ENCODE assay signal across 24 cellular contexts in the genomic region with DNA sequence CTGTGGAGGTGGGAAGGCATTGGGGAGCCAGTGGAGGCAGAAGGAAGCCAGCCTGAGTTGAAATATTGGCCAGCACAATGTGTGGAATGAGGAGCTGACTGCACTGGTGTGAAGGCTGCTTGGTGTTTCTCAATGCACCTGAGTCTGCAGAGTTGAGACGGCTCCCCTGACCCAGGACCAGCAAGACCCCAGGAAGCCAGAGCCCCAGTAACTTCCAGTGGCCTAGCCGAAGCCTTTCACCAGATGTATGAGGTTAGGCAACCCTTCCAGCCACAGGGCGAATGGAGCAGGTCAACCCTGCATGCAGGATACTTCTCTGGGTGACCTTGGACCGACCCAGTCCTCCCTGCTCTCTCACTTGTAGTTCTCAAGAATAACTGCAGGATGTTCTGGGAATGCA. TPM values are rescaled to one million over a fixed set of nuclear protein-coding genes. Genes with fewer than 3 reads are reported as not detected.
A peak's percentile ranks its signal among the peaks of the same experiment; 100 is the strongest.
DNase-seq lines count a peak whose midpoint lies in the region; ATAC-seq, FAIRE-seq and TF ChIP-seq lines count a peak whose summit lies in the region.
"Had no signal": no experiment of that assay in that cellular context is flagged by ENCODE, and none has a peak within 500 bp of the region (broad histone marks: within the 10 kb centered on the region; RNA-seq: fewer than 3 reads in every experiment).

No MANE protein-coding gene starts in this region.

- no peaks in the 10 kb centered on the region for H3K79me2 ChIP-seq in K562 (ENCODE audit: control insufficient read depth, insufficient read depth, low read length)

- TF ChIP-seq POLR2A in K562 (conservative IDR thresholded peaks at IDR 0.05): no peak

- CTCF ChIA-PET in CD8-positive, alpha-beta T cell (lab: Charles Lee): interaction anchor here (3.1 kb wide), 1 partner anchor 14 kb away, joined by 9 read pairs; a partner anchor contains a TSS
- CTCF ChIA-PET in K562 (lab: Yijun Ruan, JAX; ENCODE audit: low intra/inter-chr PET ratio): no interaction called here

- 18% methylated on average over 4 of the region's 4 CpGs for WGBS in K562 (ENCODE audit: insufficient coverage, low coverage, missing lambda C conversion rate)

- no peaks in the 10 kb centered on the region for H4K20me1 ChIP-seq in K562 (replicated peaks; ENCODE audit: control insufficient read depth, insufficient read depth, low read length)

- H3K27ac Mint-ChIP-seq in activated naive CD4-positive, alpha-beta T cell treated with anti-CD3 and anti-CD28 coated beads, Interleukin-2, amount 50 U/mL, for 24 hours: peak overlapping the region; percentile 93
- H3K27ac Mint-ChIP-seq in CD8-positive, alpha-beta T cell: peak overlapping the region; percentile 81
- H3K27ac Mint-ChIP-seq in type B pancreatic cell: no peak overlapping the region
- H3K27ac Mint-ChIP-seq: activated T-helper 17 cell treated with anti-CD3 and anti-CD28 coated beads, Interleukin-2, amount 50 U/mL, for 72 hours; brain; GM23338; HFFc6; nephron progenitor cell; WTC11 had no signal

- no TSS peak for BruUV-seq in K562 (replicated peaks; lab: Mats Ljungman, UMichigan)

- in situ Hi-C loops in K562 (cut with MboI): no loop called here

- H2AFZ ChIP-seq in K562 (ENCODE audit: low read depth, low read length): no peak overlapping the region; the same call in 1 of the 2 replicates
- H2AFZ ChIP-seq: GM23338 had no signal

- no peak for ATAC-seq in CD8-positive, alpha-beta T cell
- no peak for ATAC-seq in K562
- ATAC-seq in HG02571 (IDR thresholded peaks at IDR 0.05; ENCODE audit: unreplicated experiment): no peak
- ATAC-seq: activated T-helper 17 cell treated with anti-CD3 and anti-CD28 coated beads, Interleukin-2, amount 50 U/mL, for 72 hours; GM23338; pancreas; right cardiac atrium; WTC11 had no signal

- POLR2A ChIA-PET in CD8-positive, alpha-beta T cell (lab: Charles Lee): interaction anchor here (6.4 kb wide), 1 partner anchor 13 kb away, joined by 41 read pairs; no protein-coding TSS in a partner anchor
- POLR2A ChIA-PET in K562 (lab: Yijun Ruan, JAX): no interaction called here

- TF ChIP-seq EP300 in K562 (IDR thresholded peaks at IDR 0.05; ENCODE audit: low read length): no peak

- no peak overlapping the region for H3K9ac ChIP-seq in K562 (ENCODE audit: insufficient read depth in 1 of 2, low read depth in 2 of 2, low read length in 2 of 2)
- H3K9ac ChIP-seq: KMS-11 had no signal

- no peaks in the 10 kb centered on the region for H3K27me3 ChIP-seq in CD8-positive, alpha-beta T cell (ENCODE audit: insufficient read depth, low read length)
- no peaks in the 10 kb centered on the region for H3K27me3 ChIP-seq in K562 (ENCODE audit: control insufficient read depth in 2 of 2, insufficient read depth in 2 of 2, low read length in 2 of 2)

- no peak for FAIRE-seq in K562 (lab: Jason Lieb, UNC)
- FAIRE-seq: keratinocyte, pancreas had no signal

- H3K4me3 Mint-ChIP-seq in activated naive CD4-positive, alpha-beta T cell treated with anti-CD3 and anti-CD28 coated beads, Interleukin-2, amount 50 U/mL, for 24 hours: peak overlapping the region; percentile 76
- peak overlapping the region; percentile 57 for H3K4me3 Mint-ChIP-seq in CD8-positive, alpha-beta T cell
- no peak overlapping the region for H3K4me3 Mint-ChIP-seq in type B pancreatic cell
- H3K4me3 Mint-ChIP-seq: activated T-helper 17 cell treated with anti-CD3 and anti-CD28 coated beads, Interleukin-2, amount 50 U/mL, for 72 hours; brain; GM23338; HFFc6; nephron progenitor cell; WTC11 had no signal

- H3K4me2 ChIP-seq in K562 (ENCODE audit: insufficient read depth, low read length): no peak overlapping the region
- H3K4me2 ChIP-seq: GM23338, KMS-11 had no signal

- no peak overlapping the region for H3K27ac ChIP-seq in CD8-positive, alpha-beta T cell (ENCODE audit: low read depth, low read length)
- no peak overlapping the region for H3K27ac ChIP-seq in K562 (ENCODE audit: extremely low read depth, low read depth, low read length)
- H3K27ac ChIP-seq: epithelial cell of prostate, KMS-11, pancreas had no signal

- TF ChIP-seq RAD21 in K562 (CRISPR knock-in tag; conservative IDR thresholded peaks at IDR 0.05 in 1 of 2, IDR thresholded peaks at IDR 0.05 in 1 of 2): no peak

- no peak for TF ChIP-seq CTCF in CD8-positive, alpha-beta T cell (IDR thresholded peaks at IDR 0.05)
- TF ChIP-seq CTCF in K562 (IDR thresholded peaks at IDR 0.05 in 2 of 3, conservative IDR thresholded peaks at IDR 0.05 in 1 of 3; ENCODE audit: insufficient read depth in 2 of 3, low read depth in 1 of 3, low read length in 3 of 3): no peak
- TF ChIP-seq CTCF in type B pancreatic cell (conservative IDR thresholded peaks at IDR 0.05): no peak

- H3K36me3 ChIP-seq in CD8-positive, alpha-beta T cell (ENCODE audit: insufficient read depth, low read length): no peaks in the 10 kb centered on the region
- no peaks in the 10 kb centered on the region for H3K36me3 ChIP-seq in K562 (ENCODE audit: control insufficient read depth, insufficient read depth, low read length)
- H3K36me3 ChIP-seq: pancreas had no signal

- no peaks in the 10 kb centered on the region for H3K36me3 Mint-ChIP-seq in activated naive CD4-positive, alpha-beta T cell treated with anti-CD3 and anti-CD28 coated beads, Interleukin-2, amount 50 U/mL, for 24 hours
- no peaks in the 10 kb centered on the region for H3K36me3 Mint-ChIP-seq in CD8-positive, alpha-beta T cell
- no peaks in the 10 kb centered on the region for H3K36me3 Mint-ChIP-seq in type B pancreatic cell
- H3K36me3 Mint-ChIP-seq: brain, WTC11 had no signal

- no peaks in the 10 kb centered on the region for H3K9me3 Mint-ChIP-seq in activated naive CD4-positive, alpha-beta T cell treated with anti-CD3 and anti-CD28 coated beads, Interleukin-2, amount 50 U/mL, for 24 hours
- H3K9me3 Mint-ChIP-seq in CD8-positive, alpha-beta T cell: no peaks in the 10 kb centered on the region
- no peaks in the 10 kb centered on the region for H3K9me3 Mint-ChIP-seq in type B pancreatic cell
- H3K9me3 Mint-ChIP-seq: activated T-helper 17 cell treated with anti-CD3 and anti-CD28 coated beads, Interleukin-2, amount 50 U/mL, for 72 hours; GM23338; HFFc6; nephron progenitor cell; WTC11 had no signal

- H3K4me3 ChIP-seq in CD8-positive, alpha-beta T cell (ENCODE audit: low read depth, low read length): no peak overlapping the region
- H3K4me3 ChIP-seq in K562: no peak overlapping the region
- H3K4me3 ChIP-seq: GM23338, pancreas had no signal

- no peaks in the 10 kb centered on the region for H3K9me1 ChIP-seq in K562 (ENCODE audit: control insufficient read depth, insufficient read depth, low read length)

- no peaks in the 10 kb centered on the region for H3K27me3 Mint-ChIP-seq in activated naive CD4-positive, alpha-beta T cell treated with anti-CD3 and anti-CD28 coated beads, Interleukin-2, amount 50 U/mL, for 24 hours
- H3K27me3 Mint-ChIP-seq in CD8-positive, alpha-beta T cell (ENCODE audit: low read depth): no peaks in the 10 kb centered on the region
- H3K27me3 Mint-ChIP-seq in type B pancreatic cell: peaks cover 29% of the 10 kb centered on the region

- H3K9me3 ChIP-seq in CD8-positive, alpha-beta T cell (ENCODE audit: low read length): no peaks in the 10 kb centered on the region
- H3K9me3 ChIP-seq in K562 (replicated peaks; ENCODE audit: control insufficient read depth, insufficient read depth, low read depth, low read length): no peaks in the 10 kb centered on the region
- H3K9me3 ChIP-seq: pancreas had no signal

- no peak for DNase-seq in activated naive CD4-positive, alpha-beta T cell treated with Interleukin-2 at 50 U/mL for 16 hours
- DNase-seq in CD8-positive, alpha-beta T cell: peak in 1 of 7 experiments; percentile 44
- no peak for DNase-seq in K562 (ENCODE audit: extremely low read depth in 1 of 4, low spot score in 3 of 4)
- DNase-seq in type B pancreatic cell (ENCODE audit: extremely low spot score, unreplicated experiment): peak; percentile 18
- no peak for DNase-seq in mesenteric fat pad (ENCODE audit: low spot score)
- DNase-seq: DMS153; effector CD4-positive, alpha-beta T cell; HFFc6; NCI-H1436; NCI-H345; nephron progenitor cell; pancreas; right cardiac atrium; stimulated activated CD4-positive, alpha-beta T cell treated with anti-CD3 and anti-CD28 coated beads, Interleukin-2, amount 100 ng/mL, for 48 hours had no signal

- peaks cover 88% of the 10 kb centered on the region for H3K4me1 Mint-ChIP-seq in activated naive CD4-positive, alpha-beta T cell treated with anti-CD3 and anti-CD28 coated beads, Interleukin-2, amount 50 U/mL, for 24 hours
- peaks cover 80% of the 10 kb centered on the region for H3K4me1 Mint-ChIP-seq in CD8-positive, alpha-beta T cell (ENCODE audit: low read depth)
- no peaks in the 10 kb centered on the region for H3K4me1 Mint-ChIP-seq in type B pancreatic cell (ENCODE audit: unreplicated experiment)
- H3K4me1 Mint-ChIP-seq: brain had no signal

- peaks cover 60% of the 10 kb centered on the region for H3K4me1 ChIP-seq in CD8-positive, alpha-beta T cell (ENCODE audit: insufficient read depth, low read length)
- H3K4me1 ChIP-seq in K562 (replicated peaks in 1 of 2; ENCODE audit: control insufficient read depth in 2 of 2, insufficient read depth in 2 of 2, low read length in 2 of 2): peaks cover 8 to 32% of the 10 kb centered on the region in 2 experiments
- H3K4me1 ChIP-seq: pancreas had no signal

- intact Hi-C loops in CD8-positive, alpha-beta T cell (cut with DNase I, micrococcal nuclease): no loop called here
- intact Hi-C loops in K562 (cut with micrococcal nuclease): no loop called here

RNA-seq across cellular contexts. Expression of a gene that starts 12.9 kb away (rescaled TPM):
- total RNA-seq in CD8-positive, alpha-beta T cell: 1 to 10 TPM; 7.8 to 8.1 TPM
- total RNA-seq in K562 (2011; cell fraction: chromatin; rRNA removed; ENCODE audit: low replicate concordance): not detected in 2 replicates
- total RNA-seq in K562 (2011; cell fraction: nucleolus; rRNA removed): not detected in 2 replicates
- total RNA-seq in K562 (2011; cell fraction: nucleoplasm; rRNA removed): not detected in 2 replicates
- total RNA-seq in K562 (2014; rRNA removed) (0.14 TPM in 1 of 2 replicates, not detected in the other), K562 (2014; rRNA removed; fragmentation: Illumina TruSeq; extraction: Trizol) (not detected in 2 replicates), K562 (2015; rRNA removed; fragmentation: Illumina TruSeq; extraction: Trizol) (0.11 and 0.18 TPM in 2 replicates), K562 (2021) (not detected in 2 replicates), type B pancreatic cell (ENCODE audit: low replicate concordance) (0.12 TPM in 1 of 2 replicates, not detected in the other), mesenteric fat pad (not detected)
- polyA plus RNA-seq in K562 (2011; rRNA removed) (not detected in 2 replicates), K562 (2014; fragmentation: Illumina TruSeq; extraction: Trizol) (0.09 TPM in 1 of 2 replicates, not detected in the other), K562 (2014; fragmentation: Nextera tagmentation; extraction: Ambion mirVana) (not detected), K562 (2014; rRNA removed) (0.13 TPM in 1 of 2 replicates, not detected in the other)
- polyA plus RNA-seq in K562 (2011; cell fraction: cytosol; rRNA removed): not detected in 2 replicates
- 0.13 TPM in 1 of 2 replicates, not detected in the other for polyA plus RNA-seq in K562 (2011; cell fraction: nucleus; rRNA removed)
- polyA plus RNA-seq in K562 (2012): 0.18 and 0.37 TPM in 2 replicates
- polyA minus RNA-seq in K562 (2011; rRNA and poly(A)+ RNA removed): not detected in 2 replicates
- not detected in 2 replicates for polyA minus RNA-seq in K562 (2011; cell fraction: cytosol; rRNA and poly(A)+ RNA removed)
- not detected in 2 replicates for polyA minus RNA-seq in K562 (2011; cell fraction: nucleus; rRNA and poly(A)+ RNA removed)
- total RNA-seq: activated T-helper 17 cell treated with anti-CD3 and anti-CD28 coated beads, Interleukin-2, amount 50 U/mL, for 72 hours; chondrocyte; GM23338; HFFc6; pancreas; right cardiac atrium; WTC11 had no signal
- polyA plus RNA-seq: GM23338, pancreas, right cardiac atrium had no signal

RNA-seq across cellular contexts. Expression of a gene that starts 20.7 kb away (rescaled TPM):
- total RNA-seq in CD8-positive, alpha-beta T cell: 1 to 10 TPM; 1.4 TPM
- total RNA-seq in K562 (2011; cell fraction: chromatin; rRNA removed; ENCODE audit: low replicate concordance): not detected in 2 replicates
- not detected in 2 replicates for total RNA-seq in K562 (2011; cell fraction: nucleolus; rRNA removed)
- total RNA-seq in K562 (2011; cell fraction: nucleoplasm; rRNA removed): not detected in 2 replicates
- 0.04 TPM in 1 of 2 replicates, not detected in the other for total RNA-seq in K562 (2014; rRNA removed)
- 0.04 and 0.10 TPM in 2 replicates for total RNA-seq in K562 (2014; rRNA removed; fragmentation: Illumina TruSeq; extraction: Trizol)
- 0.60 and 0.69 TPM in 2 replicates for total RNA-seq in K562 (2015; rRNA removed; fragmentation: Illumina TruSeq; extraction: Trizol)
- total RNA-seq in K562 (2021): 0.11 TPM in 1 of 2 replicates, not detected in the other
- 0.03 and 0.04 TPM in 2 replicates for polyA plus RNA-seq in K562 (2011; rRNA removed)
- not detected in 2 replicates for polyA plus RNA-seq in K562 (2011; cell fraction: cytosol; rRNA removed)
- polyA plus RNA-seq in K562 (2011; cell fraction: nucleus; rRNA removed): 0.06 TPM in 1 of 2 replicates, not detected in the other
- polyA plus RNA-seq in K562 (2012): 0.42 and 0.87 TPM in 2 replicates
- polyA plus RNA-seq in K562 (2014; fragmentation: Illumina TruSeq; extraction: Trizol): 0.06 TPM in 1 of 2 replicates, not detected in the other
- polyA plus RNA-seq in K562 (2014; fragmentation: Nextera tagmentation; extraction: Ambion mirVana): under 1 TPM; 0.07 to 0.10 TPM
- polyA plus RNA-seq in K562 (2014; rRNA removed): 0.17 TPM in 1 of 2 replicates, not detected in the other
- not detected in 2 replicates for polyA minus RNA-seq in K562 (2011; rRNA and poly(A)+ RNA removed)
- polyA minus RNA-seq in K562 (2011; cell fraction: cytosol; rRNA and poly(A)+ RNA removed): not detected in 2 replicates
- polyA minus RNA-seq in K562 (2011; cell fraction: nucleus; rRNA and poly(A)+ RNA removed): not detected in 2 replicates
- total RNA-seq in type B pancreatic cell (ENCODE audit: low replicate concordance): not detected in 2 replicates
- total RNA-seq in mesenteric fat pad: not detected
- total RNA-seq: activated T-helper 17 cell treated with anti-CD3 and anti-CD28 coated beads, Interleukin-2, amount 50 U/mL, for 72 hours; chondrocyte; GM23338; HFFc6; pancreas; right cardiac atrium; WTC11 had no signal
- polyA plus RNA-seq: GM23338, right cardiac atrium had no signal

RNA-seq across cellular contexts. Expression of a gene that starts 30.0 kb away (rescaled TPM):
- 1 to 10 TPM; 5.6 to 5.8 TPM for total RNA-seq in CD8-positive, alpha-beta T cell
- total RNA-seq in K562 (2011; cell fraction: chromatin; rRNA removed; ENCODE audit: low replicate concordance): not detected in 2 replicates
- not detected in 2 replicates for total RNA-seq in K562 (2011; cell fraction: nucleolus; rRNA removed)
- not detected in 2 replicates for total RNA-seq in K562 (2011; cell fraction: nucleoplasm; rRNA removed)
- total RNA-seq in K562 (2014; rRNA removed): not detected in 2 replicates
- not detected in 2 replicates for total RNA-seq in K562 (2014; rRNA removed; fragmentation: Illumina TruSeq; extraction: Trizol)
- total RNA-seq in K562 (2015; rRNA removed; fragmentation: Illumina TruSeq; extraction: Trizol): not detected in 2 replicates
- total RNA-seq in K562 (2021): 0.09 TPM in 1 of 2 replicates, not detected in the other
- polyA plus RNA-seq in K562 (2011; rRNA removed): not detected in 2 replicates
- polyA plus RNA-seq in K562 (2011; cell fraction: cytosol; rRNA removed): not detected in 2 replicates
- polyA plus RNA-seq in K562 (2011; cell fraction: nucleus; rRNA removed): not detected in 2 replicates
- 0.21 and 0.65 TPM in 2 replicates for polyA plus RNA-seq in K562 (2012)
- not detected in 2 replicates for polyA plus RNA-seq in K562 (2014; fragmentation: Illumina TruSeq; extraction: Trizol)
- polyA plus RNA-seq in K562 (2014; fragmentation: Nextera tagmentation; extraction: Ambion mirVana): not detected
- not detected in 2 replicates for polyA plus RNA-seq in K562 (2014; rRNA removed)
- polyA minus RNA-seq in K562 (2011; rRNA and poly(A)+ RNA removed): not detected in 2 replicates
- not detected in 2 replicates for polyA minus RNA-seq in K562 (2011; cell fraction: cytosol; rRNA and poly(A)+ RNA removed)
- polyA minus RNA-seq in K562 (2011; cell fraction: nucleus; rRNA and poly(A)+ RNA removed): not detected in 2 replicates
- total RNA-seq in type B pancreatic cell (ENCODE audit: low replicate concordance): 0.48 and 2.9 TPM in 2 replicates
- total RNA-seq in mesenteric fat pad: not detected
- total RNA-seq: activated T-helper 17 cell treated with anti-CD3 and anti-CD28 coated beads, Interleukin-2, amount 50 U/mL, for 72 hours; chondrocyte; GM23338; HFFc6; right cardiac atrium; WTC11 had no signal
- polyA plus RNA-seq: GM23338, keratinocyte, pancreas, right cardiac atrium had no signal

RNA-seq across cellular contexts. Expression of a gene that starts 48.9 kb away (rescaled TPM):
- under 1 TPM; 0.25 to 0.95 TPM for total RNA-seq in CD8-positive, alpha-beta T cell
- total RNA-seq in K562 (2011; cell fraction: chromatin; rRNA removed; ENCODE audit: low replicate concordance): not detected in 2 replicates
- total RNA-seq in K562 (2011; cell fraction: nucleolus; rRNA removed): not detected in 2 replicates
- not detected in 2 replicates for total RNA-seq in K562 (2011; cell fraction: nucleoplasm; rRNA removed)
- total RNA-seq in K562 (2014; rRNA removed) (not detected in 2 replicates), K562 (2014; rRNA removed; fragmentation: Illumina TruSeq; extraction: Trizol) (not detected in 2 replicates), K562 (2015; rRNA removed; fragmentation: Illumina TruSeq; extraction: Trizol) (0.11 and 0.18 TPM in 2 replicates), K562 (2021) (not detected in 2 replicates), type B pancreatic cell (ENCODE audit: low replicate concordance) (269 and 837 TPM in 2 replicates), mesenteric fat pad (not detected)
- polyA plus RNA-seq in K562 (2011; rRNA removed) (not detected in 2 replicates), K562 (2014; fragmentation: Illumina TruSeq; extraction: Trizol) (not detected in 2 replicates), K562 (2014; fragmentation: Nextera tagmentation; extraction: Ambion mirVana) (not detected), K562 (2014; rRNA removed) (not detected in 2 replicates)
- polyA plus RNA-seq in K562 (2011; cell fraction: cytosol; rRNA removed): not detected in 2 replicates
- not detected in 2 replicates for polyA plus RNA-seq in K562 (2011; cell fraction: nucleus; rRNA removed)
- 0.33 TPM in 1 of 2 replicates, not detected in the other for polyA plus RNA-seq in K562 (2012)
- polyA minus RNA-seq in K562 (2011; rRNA and poly(A)+ RNA removed): not detected in 2 replicates
- polyA minus RNA-seq in K562 (2011; cell fraction: cytosol; rRNA and poly(A)+ RNA removed): not detected in 2 replicates
- polyA minus RNA-seq in K562 (2011; cell fraction: nucleus; rRNA and poly(A)+ RNA removed): not detected in 2 replicates
- total RNA-seq: activated T-helper 17 cell treated with anti-CD3 and anti-CD28 coated beads, Interleukin-2, amount 50 U/mL, for 72 hours; chondrocyte; GM23338; HFFc6; right cardiac atrium; WTC11 had no signal
- polyA plus RNA-seq: GM23338, pancreas, right cardiac atrium had no signal

RNA-seq across cellular contexts. Expression of a gene that starts 57.6 kb away (rescaled TPM):
- total RNA-seq in CD8-positive, alpha-beta T cell: not detected
- total RNA-seq in K562 (2011; cell fraction: chromatin; rRNA removed; ENCODE audit: low replicate concordance): not detected in 2 replicates
- total RNA-seq in K562 (2011; cell fraction: nucleolus; rRNA removed): not detected in 2 replicates
- total RNA-seq in K562 (2011; cell fraction: nucleoplasm; rRNA removed): not detected in 2 replicates
- total RNA-seq in K562 (2014; rRNA removed): not detected in 2 replicates
- total RNA-seq in K562 (2014; rRNA removed; fragmentation: Illumina TruSeq; extraction: Trizol): not detected in 2 replicates
- total RNA-seq in K562 (2015; rRNA removed; fragmentation: Illumina TruSeq; extraction: Trizol): not detected in 2 replicates
- total RNA-seq in K562 (2021): not detected in 2 replicates
- not detected in 2 replicates for polyA plus RNA-seq in K562 (2011; rRNA removed)
- not detected in 2 replicates for polyA plus RNA-seq in K562 (2011; cell fraction: cytosol; rRNA removed)
- polyA plus RNA-seq in K562 (2011; cell fraction: nucleus; rRNA removed): not detected in 2 replicates
- polyA plus RNA-seq in K562 (2012): not detected in 2 replicates
- not detected in 2 replicates for polyA plus RNA-seq in K562 (2014; fragmentation: Illumina TruSeq; extraction: Trizol)
- polyA plus RNA-seq in K562 (2014; fragmentation: Nextera tagmentation; extraction: Ambion mirVana): not detected
- not detected in 2 replicates for polyA plus RNA-seq in K562 (2014; rRNA removed)
- not detected in 2 replicates for polyA minus RNA-seq in K562 (2011; rRNA and poly(A)+ RNA removed)
- not detected in 2 replicates for polyA minus RNA-seq in K562 (2011; cell fraction: cytosol; rRNA and poly(A)+ RNA removed)
- polyA minus RNA-seq in K562 (2011; cell fraction: nucleus; rRNA and poly(A)+ RNA removed): not detected in 2 replicates
- total RNA-seq in type B pancreatic cell (ENCODE audit: low replicate concordance): 0.10 TPM in 1 of 2 replicates, not detected in the other
- total RNA-seq in mesenteric fat pad: not detected
- total RNA-seq: activated T-helper 17 cell treated with anti-CD3 and anti-CD28 coated beads, Interleukin-2, amount 50 U/mL, for 72 hours; chondrocyte; GM23338; HFFc6; pancreas; WTC11 had no signal
- polyA plus RNA-seq: GM23338, pancreas had no signal
